1 cellular context compared by ENCODE assay signal in the genomic region with DNA sequence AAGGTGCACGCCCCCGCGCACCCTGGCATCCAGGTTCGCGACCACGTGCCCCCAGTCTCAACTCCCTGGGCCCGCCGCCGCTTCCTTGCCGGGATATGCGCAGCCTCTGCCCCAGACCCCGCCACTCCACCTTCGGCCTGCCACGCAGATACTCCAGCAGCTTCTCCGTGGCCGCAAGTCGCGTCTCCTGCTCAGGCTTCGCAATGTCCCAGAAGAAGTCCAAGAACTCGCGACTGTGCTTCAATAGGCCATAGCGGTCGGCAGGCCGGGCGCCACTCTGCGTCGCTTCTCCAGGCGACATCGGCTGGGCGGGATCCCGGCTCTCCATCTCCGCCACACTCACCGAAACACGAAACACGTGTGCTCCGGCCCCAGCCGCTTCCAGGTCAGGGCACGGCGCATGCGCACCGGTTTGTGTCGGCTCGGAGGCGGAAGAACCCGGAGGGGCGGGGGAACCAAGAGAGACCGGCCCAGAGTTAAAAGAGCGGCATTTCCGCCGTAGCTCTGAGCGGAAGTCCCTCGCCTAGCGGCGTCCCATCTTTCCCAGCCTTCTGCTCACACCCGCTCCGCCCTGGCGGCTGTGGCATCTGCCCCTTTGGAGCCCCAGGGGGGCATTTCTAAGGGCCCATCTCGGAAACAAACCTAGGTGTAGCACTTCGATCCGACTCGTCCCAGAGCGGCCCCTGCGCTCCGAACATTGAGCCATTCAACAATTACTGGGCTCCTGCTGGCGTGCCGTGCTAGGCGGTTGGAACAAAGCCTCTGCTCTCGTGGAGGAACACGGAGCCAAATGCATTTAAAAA.
TF ChIP-seq lines count a peak whose summit lies in the region.

A gene with protein sequence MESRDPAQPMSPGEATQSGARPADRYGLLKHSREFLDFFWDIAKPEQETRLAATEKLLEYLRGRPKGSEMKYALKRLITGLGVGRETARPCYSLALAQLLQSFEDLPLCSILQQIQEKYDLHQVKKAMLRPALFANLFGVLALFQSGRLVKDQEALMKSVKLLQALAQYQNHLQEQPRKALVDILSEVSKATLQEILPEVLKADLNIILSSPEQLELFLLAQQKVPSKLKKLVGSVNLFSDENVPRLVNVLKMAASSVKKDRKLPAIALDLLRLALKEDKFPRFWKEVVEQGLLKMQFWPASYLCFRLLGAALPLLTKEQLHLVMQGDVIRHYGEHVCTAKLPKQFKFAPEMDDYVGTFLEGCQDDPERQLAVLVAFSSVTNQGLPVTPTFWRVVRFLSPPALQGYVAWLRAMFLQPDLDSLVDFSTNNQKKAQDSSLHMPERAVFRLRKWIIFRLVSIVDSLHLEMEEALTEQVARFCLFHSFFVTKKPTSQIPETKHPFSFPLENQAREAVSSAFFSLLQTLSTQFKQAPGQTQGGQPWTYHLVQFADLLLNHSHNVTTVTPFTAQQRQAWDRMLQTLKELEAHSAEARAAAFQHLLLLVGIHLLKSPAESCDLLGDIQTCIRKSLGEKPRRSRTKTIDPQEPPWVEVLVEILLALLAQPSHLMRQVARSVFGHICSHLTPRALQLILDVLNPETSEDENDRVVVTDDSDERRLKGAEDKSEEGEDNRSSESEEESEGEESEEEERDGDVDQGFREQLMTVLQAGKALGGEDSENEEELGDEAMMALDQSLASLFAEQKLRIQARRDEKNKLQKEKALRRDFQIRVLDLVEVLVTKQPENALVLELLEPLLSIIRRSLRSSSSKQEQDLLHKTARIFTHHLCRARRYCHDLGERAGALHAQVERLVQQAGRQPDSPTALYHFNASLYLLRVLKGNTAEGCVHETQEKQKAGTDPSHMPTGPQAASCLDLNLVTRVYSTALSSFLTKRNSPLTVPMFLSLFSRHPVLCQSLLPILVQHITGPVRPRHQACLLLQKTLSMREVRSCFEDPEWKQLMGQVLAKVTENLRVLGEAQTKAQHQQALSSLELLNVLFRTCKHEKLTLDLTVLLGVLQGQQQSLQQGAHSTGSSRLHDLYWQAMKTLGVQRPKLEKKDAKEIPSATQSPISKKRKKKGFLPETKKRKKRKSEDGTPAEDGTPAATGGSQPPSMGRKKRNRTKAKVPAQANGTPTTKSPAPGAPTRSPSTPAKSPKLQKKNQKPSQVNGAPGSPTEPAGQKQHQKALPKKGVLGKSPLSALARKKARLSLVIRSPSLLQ (N-terminal part only) (minus strand): TSS at position 388 of the 803 bp plus-strand sequence. CDS start 60 bp downstream, at position 328.

TF ChIP-seq in HepG2, 621 proteins besides CTCF, POLR2A, EP300 and RAD21 (continued from another document and continues in another):
- TF ChIP-seq, protein P1, sequence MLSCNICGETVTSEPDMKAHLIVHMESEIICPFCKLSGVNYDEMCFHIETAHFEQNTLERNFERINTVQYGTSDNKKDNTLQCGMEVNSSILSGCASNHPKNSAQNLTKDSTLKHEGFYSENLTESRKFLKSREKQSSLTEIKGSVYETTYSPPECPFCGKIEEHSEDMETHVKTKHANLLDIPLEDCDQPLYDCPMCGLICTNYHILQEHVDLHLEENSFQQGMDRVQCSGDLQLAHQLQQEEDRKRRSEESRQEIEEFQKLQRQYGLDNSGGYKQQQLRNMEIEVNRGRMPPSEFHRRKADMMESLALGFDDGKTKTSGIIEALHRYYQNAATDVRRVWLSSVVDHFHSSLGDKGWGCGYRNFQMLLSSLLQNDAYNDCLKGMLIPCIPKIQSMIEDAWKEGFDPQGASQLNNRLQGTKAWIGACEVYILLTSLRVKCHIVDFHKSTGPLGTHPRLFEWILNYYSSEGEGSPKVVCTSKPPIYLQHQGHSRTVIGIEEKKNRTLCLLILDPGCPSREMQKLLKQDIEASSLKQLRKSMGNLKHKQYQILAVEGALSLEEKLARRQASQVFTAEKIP (CRISPR knock-in tag; IDR thresholded peaks at IDR 0.05; ENCODE audit: borderline replicate concordance), result no peak
- TF ChIP-seq, protein P2, sequence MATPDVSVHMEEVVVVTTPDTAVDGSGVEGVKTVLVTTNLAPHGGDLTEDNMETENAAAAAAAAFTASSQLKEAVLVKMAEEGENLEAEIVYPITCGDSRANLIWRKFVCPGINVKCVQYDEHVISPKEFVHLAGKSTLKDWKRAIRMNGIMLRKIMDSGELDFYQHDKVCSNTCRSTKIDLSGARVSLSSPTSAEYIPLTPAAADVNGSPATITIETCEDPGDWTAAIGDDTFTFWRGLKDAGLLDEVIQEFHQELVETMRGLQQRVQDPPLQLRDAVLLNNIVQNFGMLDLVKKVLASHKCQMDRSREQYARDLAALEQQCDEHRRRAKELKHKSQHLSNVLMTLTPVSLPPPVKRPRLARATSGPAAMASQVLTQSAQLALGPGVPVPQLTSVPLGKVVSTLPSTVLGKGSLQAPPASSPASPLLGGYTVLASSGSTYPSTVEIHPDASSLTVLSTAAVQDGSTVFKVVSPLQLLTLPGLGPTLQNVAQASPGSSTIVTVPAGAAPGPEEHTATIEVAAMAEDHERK (CRISPR knock-in tag; IDR thresholded peaks at IDR 0.05; ENCODE audit: low read depth), result no peak
- TF ChIP-seq ZSCAN20 (CRISPR knock-in tag; IDR thresholded peaks at IDR 0.05; ENCODE audit: borderline replicate concordance), result peak; percentile 53; the same call in 1 of the 2 replicates
- no peak for TF ChIP-seq STAT5B (CRISPR knock-in tag; IDR thresholded peaks at IDR 0.05)
- TF ChIP-seq, protein P3, sequence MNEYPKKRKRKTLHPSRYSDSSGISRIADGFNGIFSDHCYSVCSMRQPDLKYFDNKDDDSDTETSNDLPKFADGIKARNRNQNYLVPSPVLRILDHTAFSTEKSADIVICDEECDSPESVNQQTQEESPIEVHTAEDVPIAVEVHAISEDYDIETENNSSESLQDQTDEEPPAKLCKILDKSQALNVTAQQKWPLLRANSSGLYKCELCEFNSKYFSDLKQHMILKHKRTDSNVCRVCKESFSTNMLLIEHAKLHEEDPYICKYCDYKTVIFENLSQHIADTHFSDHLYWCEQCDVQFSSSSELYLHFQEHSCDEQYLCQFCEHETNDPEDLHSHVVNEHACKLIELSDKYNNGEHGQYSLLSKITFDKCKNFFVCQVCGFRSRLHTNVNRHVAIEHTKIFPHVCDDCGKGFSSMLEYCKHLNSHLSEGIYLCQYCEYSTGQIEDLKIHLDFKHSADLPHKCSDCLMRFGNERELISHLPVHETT (CRISPR knock-in tag; conservative IDR thresholded peaks at IDR 0.05), result no peak; the same call in 1 of the 2 replicates
- TF ChIP-seq RXRB (CRISPR knock-in tag; IDR thresholded peaks at IDR 0.05; ENCODE audit: borderline replicate concordance), result no peak
- TF ChIP-seq PPARG (CRISPR knock-in tag; conservative IDR thresholded peaks at IDR 0.05), result no peak
- peak; percentile 66; the same call in 1 of the 2 replicates for TF ChIP-seq NKX3-1 (CRISPR knock-in tag; IDR thresholded peaks at IDR 0.05)
- peak; percentile 91 for TF ChIP-seq ZSCAN21 (CRISPR knock-in tag; IDR thresholded peaks at IDR 0.05; ENCODE audit: borderline replicate concordance)
- peak; percentile 95; the same call in 1 of the 2 replicates for TF ChIP-seq NFKB2 (CRISPR knock-in tag; IDR thresholded peaks at IDR 0.05; ENCODE audit: borderline replicate concordance)
- TF ChIP-seq, protein P4, sequence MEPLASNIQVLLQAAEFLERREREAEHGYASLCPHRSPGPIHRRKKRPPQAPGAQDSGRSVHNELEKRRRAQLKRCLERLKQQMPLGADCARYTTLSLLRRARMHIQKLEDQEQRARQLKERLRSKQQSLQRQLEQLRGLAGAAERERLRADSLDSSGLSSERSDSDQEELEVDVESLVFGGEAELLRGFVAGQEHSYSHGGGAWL (CRISPR knock-in tag; IDR thresholded peaks at IDR 0.05), result peak; percentile 98
- TF ChIP-seq ZIK1 (CRISPR knock-in tag; IDR thresholded peaks at IDR 0.05; ENCODE audit: borderline replicate concordance, low read depth), result peak; percentile 76; the same call in 1 of the 2 replicates
- TF ChIP-seq ZNF569 (CRISPR knock-in tag; IDR thresholded peaks at IDR 0.05; ENCODE audit: borderline replicate concordance), result no peak
- no peak for TF ChIP-seq ZNF260 (CRISPR knock-in tag; IDR thresholded peaks at IDR 0.05; ENCODE audit: borderline replicate concordance, low read depth)
- no peak for TF ChIP-seq FOXP1 (IDR thresholded peaks at IDR 0.05)
- no peak for TF ChIP-seq FOXP1 (CRISPR knock-in tag; IDR thresholded peaks at IDR 0.05)
- TF ChIP-seq RXRA (CRISPR knock-in tag; IDR thresholded peaks at IDR 0.05), result peak; percentile 65
- TF ChIP-seq ZBTB1 (CRISPR knock-in tag; IDR thresholded peaks at IDR 0.05; ENCODE audit: borderline replicate concordance), result no peak
- TF ChIP-seq HCFC1 (IDR thresholded peaks at IDR 0.05; ENCODE audit: low read depth, low read length), result no peak
- peak; percentile 87; the same call in 1 of the 2 replicates for TF ChIP-seq ZNF484 (CRISPR knock-in tag; IDR thresholded peaks at IDR 0.05; ENCODE audit: borderline replicate concordance, low read depth)
- TF ChIP-seq, protein P5, sequence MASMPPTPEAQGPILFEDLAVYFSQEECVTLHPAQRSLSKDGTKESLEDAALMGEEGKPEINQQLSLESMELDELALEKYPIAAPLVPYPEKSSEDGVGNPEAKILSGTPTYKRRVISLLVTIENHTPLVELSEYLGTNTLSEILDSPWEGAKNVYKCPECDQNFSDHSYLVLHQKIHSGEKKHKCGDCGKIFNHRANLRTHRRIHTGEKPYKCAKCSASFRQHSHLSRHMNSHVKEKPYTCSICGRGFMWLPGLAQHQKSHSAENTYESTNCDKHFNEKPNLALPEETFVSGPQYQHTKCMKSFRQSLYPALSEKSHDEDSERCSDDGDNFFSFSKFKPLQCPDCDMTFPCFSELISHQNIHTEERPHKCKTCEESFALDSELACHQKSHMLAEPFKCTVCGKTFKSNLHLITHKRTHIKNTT (CRISPR knock-in tag; IDR thresholded peaks at IDR 0.05), result no peak
- no peak for TF ChIP-seq ZFAT (CRISPR knock-in tag; conservative IDR thresholded peaks at IDR 0.05)
- peak; percentile 62; the same call in 1 of the 2 replicates for TF ChIP-seq ZNF224 (CRISPR knock-in tag; IDR thresholded peaks at IDR 0.05)
- TF ChIP-seq ZC3H4 (CRISPR knock-in tag; IDR thresholded peaks at IDR 0.05; ENCODE audit: borderline replicate concordance), result no peak
- TF ChIP-seq MTA1 (CRISPR knock-in tag; IDR thresholded peaks at IDR 0.05; ENCODE audit: borderline replicate concordance), result no peak
- TF ChIP-seq MBNL3 (CRISPR knock-in tag; conservative IDR thresholded peaks at IDR 0.05), result no peak
- TF ChIP-seq ZNF543 (CRISPR knock-in tag; IDR thresholded peaks at IDR 0.05), result no peak
- no peak; the same call in 1 of the 2 replicates for TF ChIP-seq ZNF431 (CRISPR knock-in tag; IDR thresholded peaks at IDR 0.05; ENCODE audit: borderline replicate concordance, low read depth)
- no peak for TF ChIP-seq ATF7 (IDR thresholded peaks at IDR 0.05)
- 0 out of 2 replicates have a peak, but pooled peaks have one; percentile 65 for TF ChIP-seq ATF7 (CRISPR knock-in tag; IDR thresholded peaks at IDR 0.05)
- TF ChIP-seq HES4 (CRISPR knock-in tag; IDR thresholded peaks at IDR 0.05; ENCODE audit: borderline replicate concordance), result peak; percentile 89
- TF ChIP-seq, protein P6, sequence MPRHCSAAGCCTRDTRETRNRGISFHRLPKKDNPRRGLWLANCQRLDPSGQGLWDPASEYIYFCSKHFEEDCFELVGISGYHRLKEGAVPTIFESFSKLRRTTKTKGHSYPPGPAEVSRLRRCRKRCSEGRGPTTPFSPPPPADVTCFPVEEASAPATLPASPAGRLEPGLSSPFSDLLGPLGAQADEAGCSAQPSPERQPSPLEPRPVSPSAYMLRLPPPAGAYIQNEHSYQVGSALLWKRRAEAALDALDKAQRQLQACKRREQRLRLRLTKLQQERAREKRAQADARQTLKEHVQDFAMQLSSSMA (CRISPR knock-in tag; IDR thresholded peaks at IDR 0.05), result no peak; the same call in 1 of the 2 replicates
- no peak for TF ChIP-seq TBL1XR1 (IDR thresholded peaks at IDR 0.05; ENCODE audit: borderline replicate concordance, low read length, partially characterized antibody)
- TF ChIP-seq, protein P7, sequence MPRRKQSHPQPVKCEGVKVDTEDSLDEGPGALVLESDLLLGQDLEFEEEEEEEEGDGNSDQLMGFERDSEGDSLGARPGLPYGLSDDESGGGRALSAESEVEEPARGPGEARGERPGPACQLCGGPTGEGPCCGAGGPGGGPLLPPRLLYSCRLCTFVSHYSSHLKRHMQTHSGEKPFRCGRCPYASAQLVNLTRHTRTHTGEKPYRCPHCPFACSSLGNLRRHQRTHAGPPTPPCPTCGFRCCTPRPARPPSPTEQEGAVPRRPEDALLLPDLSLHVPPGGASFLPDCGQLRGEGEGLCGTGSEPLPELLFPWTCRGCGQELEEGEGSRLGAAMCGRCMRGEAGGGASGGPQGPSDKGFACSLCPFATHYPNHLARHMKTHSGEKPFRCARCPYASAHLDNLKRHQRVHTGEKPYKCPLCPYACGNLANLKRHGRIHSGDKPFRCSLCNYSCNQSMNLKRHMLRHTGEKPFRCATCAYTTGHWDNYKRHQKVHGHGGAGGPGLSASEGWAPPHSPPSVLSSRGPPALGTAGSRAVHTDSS (CRISPR knock-in tag; conservative IDR thresholded peaks at IDR 0.05), result no peak
- TF ChIP-seq, protein P8, sequence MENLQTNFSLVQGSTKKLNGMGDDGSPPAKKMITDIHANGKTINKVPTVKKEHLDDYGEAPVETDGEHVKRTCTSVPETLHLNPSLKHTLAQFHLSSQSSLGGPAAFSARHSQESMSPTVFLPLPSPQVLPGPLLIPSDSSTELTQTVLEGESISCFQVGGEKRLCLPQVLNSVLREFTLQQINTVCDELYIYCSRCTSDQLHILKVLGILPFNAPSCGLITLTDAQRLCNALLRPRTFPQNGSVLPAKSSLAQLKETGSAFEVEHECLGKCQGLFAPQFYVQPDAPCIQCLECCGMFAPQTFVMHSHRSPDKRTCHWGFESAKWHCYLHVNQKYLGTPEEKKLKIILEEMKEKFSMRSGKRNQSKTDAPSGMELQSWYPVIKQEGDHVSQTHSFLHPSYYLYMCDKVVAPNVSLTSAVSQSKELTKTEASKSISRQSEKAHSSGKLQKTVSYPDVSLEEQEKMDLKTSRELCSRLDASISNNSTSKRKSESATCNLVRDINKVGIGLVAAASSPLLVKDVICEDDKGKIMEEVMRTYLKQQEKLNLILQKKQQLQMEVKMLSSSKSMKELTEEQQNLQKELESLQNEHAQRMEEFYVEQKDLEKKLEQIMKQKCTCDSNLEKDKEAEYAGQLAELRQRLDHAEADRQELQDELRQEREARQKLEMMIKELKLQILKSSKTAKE (CRISPR knock-in tag; IDR thresholded peaks at IDR 0.05; ENCODE audit: borderline replicate concordance), result no peak
- no peak for TF ChIP-seq POLR2AphosphoS2 (IDR thresholded peaks at IDR 0.05; ENCODE audit: low read depth, low read length)
- peak; percentile 75; the same call in 1 of the 2 replicates for TF ChIP-seq ZNF678 (CRISPR knock-in tag; IDR thresholded peaks at IDR 0.05)
- TF ChIP-seq ZNF713 (CRISPR knock-in tag; IDR thresholded peaks at IDR 0.05), result 0 out of 2 replicates have a peak, but pooled peaks have one; percentile 67
- no peak for TF ChIP-seq ZFP62 (CRISPR knock-in tag; IDR thresholded peaks at IDR 0.05)
- TF ChIP-seq, protein P9, sequence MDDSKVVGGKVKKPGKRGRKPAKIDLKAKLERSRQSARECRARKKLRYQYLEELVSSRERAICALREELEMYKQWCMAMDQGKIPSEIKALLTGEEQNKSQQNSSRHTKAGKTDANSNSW (CRISPR knock-in tag; IDR thresholded peaks at IDR 0.05; ENCODE audit: borderline replicate concordance), result no peak
- TF ChIP-seq FOXA1 (IDR thresholded peaks at IDR 0.05), result no peak
- TF ChIP-seq FOXA1 (CRISPR knock-in tag; IDR thresholded peaks at IDR 0.05), result no peak
- TF ChIP-seq ZNF577 (CRISPR knock-in tag; IDR thresholded peaks at IDR 0.05; ENCODE audit: borderline replicate concordance, low read depth), result no peak
